Comparison of ENCODE assay signal across 8 cellular contexts in the genomic region with DNA sequence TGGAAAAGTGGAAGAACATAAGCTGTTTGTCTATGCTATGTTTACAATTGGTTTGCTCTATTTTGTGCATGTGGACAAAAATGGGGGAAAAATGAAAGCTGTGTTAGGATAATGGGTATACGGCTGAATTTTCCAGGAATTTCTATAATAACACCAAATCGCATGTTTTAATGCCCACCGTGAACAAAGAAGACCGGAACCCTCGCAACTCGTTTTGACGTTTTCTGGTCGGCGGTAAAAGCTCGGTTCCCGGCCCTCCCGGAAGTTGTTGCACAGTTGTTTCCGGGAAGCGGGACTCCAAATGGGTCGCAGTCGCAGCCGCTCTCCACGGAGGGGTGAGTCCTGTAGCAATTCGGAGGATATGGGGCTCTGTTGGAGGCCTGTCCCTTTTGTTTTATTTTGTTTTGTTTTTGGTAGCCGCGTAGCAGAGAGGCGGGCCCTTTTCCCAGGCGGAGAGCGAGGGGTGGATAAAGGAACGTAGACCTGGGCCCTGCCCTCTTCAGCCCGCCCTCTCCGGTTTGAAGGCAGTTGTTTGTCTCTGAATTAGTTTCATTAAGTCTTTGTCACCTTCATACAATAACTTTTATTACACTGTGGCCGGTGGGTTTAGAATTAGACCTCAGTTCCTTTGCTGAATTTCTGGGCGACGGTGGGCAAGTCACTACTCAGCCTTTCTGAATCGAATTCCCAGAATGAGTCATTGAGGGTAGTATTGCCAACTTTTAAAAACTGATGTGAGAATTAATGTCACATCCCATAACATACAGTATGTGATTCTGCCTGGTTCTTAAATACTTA. TPM values are rescaled to one million over a fixed set of nuclear protein-coding genes. Genes with fewer than 3 reads are reported as not detected.
DNase-seq lines count a peak whose midpoint lies in the region; ATAC-seq and TF ChIP-seq lines count a peak whose summit lies in the region.

A gene with protein sequence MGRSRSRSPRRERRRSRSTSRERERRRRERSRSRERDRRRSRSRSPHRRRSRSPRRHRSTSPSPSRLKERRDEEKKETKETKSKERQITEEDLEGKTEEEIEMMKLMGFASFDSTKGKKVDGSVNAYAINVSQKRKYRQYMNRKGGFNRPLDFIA (plus strand): TSS at position 273 of the 798 bp plus-strand sequence. CDS start 29 bp downstream, at position 302.

- H3K4me1 Mint-ChIP-seq in T-helper 17 cell (peaks cover 10% of the 10 kb centered on the region), type B pancreatic cell (ENCODE audit: unreplicated experiment) (peaks cover 8% of the 10 kb centered on the region)

- H3K27me3 Mint-ChIP-seq in T-helper 17 cell (no peaks in the 10 kb centered on the region), type B pancreatic cell (no peaks in the 10 kb centered on the region)

- intact Hi-C loops in heart right ventricle (cut with DNase I), result loop anchor here in 1 of 10 donors (2.0 kb wide), 1 partner anchor 21 kb away; a partner anchor contains a TSS

- H3K27ac Mint-ChIP-seq in T-helper 17 cell (peak within 1 kb of the TSS; percentile 97), type B pancreatic cell (peak within 1 kb of the TSS; percentile 96)

- H3K9me3 Mint-ChIP-seq in type B pancreatic cell, result no peaks in the 10 kb centered on the region

- H3K9me3 ChIP-seq in T-helper 17 cell (ENCODE audit: control insufficient read depth, low read length, poor library complexity, severe bottlenecking) (no peaks in the 10 kb centered on the region), heart right ventricle (peaks cover 0 to 7% (median 0%) of the 10 kb centered on the region in 11 donors)

- H3K36me3 ChIP-seq in H7 (replicated peaks; ENCODE audit: control insufficient read depth, insufficient read depth, low read length) (peaks cover 4% of the 10 kb centered on the region), heart right ventricle (peaks cover 0 to 38% (median 20%) of the 10 kb centered on the region in 9 donors)

- 0 to 1% methylated on average over 31 of the region's 31 CpGs for WGBS in heart right ventricle, 2 donors

- peaks cover 10% of the 10 kb centered on the region for H3K36me3 Mint-ChIP-seq in T-helper 17 cell (ENCODE audit: low read depth)
- H3K36me3 Mint-ChIP-seq in type B pancreatic cell, result peaks cover 16% of the 10 kb centered on the region

- H3K4me3 ChIP-seq in H7 (ENCODE audit: insufficient read depth, low read depth, low read length), result peak within 1 kb of the TSS; percentile 59
- H3K4me3 ChIP-seq in heart right ventricle, result peak within 1 kb of the TSS; percentile 54 to 97 (median 70)

- TF ChIP-seq CTCF in heart right ventricle (IDR thresholded peaks at IDR 0.05) (no peak), type B pancreatic cell (conservative IDR thresholded peaks at IDR 0.05) (no peak)

- H3K4me1 ChIP-seq in heart right ventricle, result peaks cover 3 to 31% (median 19%) of the 10 kb centered on the region in 9 donors

- ATAC-seq in T-helper 17 cell (peak; percentile 94), heart right ventricle (peak; percentile 86 to 95 (median 91))

- H3K4me3 Mint-ChIP-seq in T-helper 17 cell (peak within 1 kb of the TSS; percentile 98), type B pancreatic cell (peak within 1 kb of the TSS; percentile 100)

- peak within 1 kb of the TSS in 9 of 10 donors; percentile 71 to 95 (median 81) for H3K27ac ChIP-seq in heart right ventricle

- peak; percentile 85 for DNase-seq in DMS79 treated with DMSO at 0.1 percent for 48 hours (lab: John Stamatoyannopoulos, UW)
- peak; percentile 76 for DNase-seq in H7
- peak; percentile 52 for DNase-seq in NCI-H146 treated with DMSO at 0.1 percent for 48 hours (lab: John Stamatoyannopoulos, UW; ENCODE audit: unreplicated experiment)
- peak; percentile 57 to 71 (median 59) for DNase-seq in T-helper 17 cell
- peak; percentile 76 for DNase-seq in amniotic epithelial cell (ENCODE audit: low read depth)
- peak; percentile 72 to 85 for DNase-seq in heart right ventricle
- DNase-seq in pons (ENCODE audit: low spot score), result peak; percentile 74
- peak; percentile 82 for DNase-seq in type B pancreatic cell (ENCODE audit: extremely low spot score, unreplicated experiment)

- H3K27me3 ChIP-seq in H7 (ENCODE audit: control insufficient read depth, insufficient read depth, low read length) (no peaks in the 10 kb centered on the region), heart right ventricle (no peaks in the 10 kb centered on the region)

RNA-seq across cellular contexts. Expression of the gene that starts here (rescaled TPM):
- total RNA-seq in H7 (2014; rRNA removed; shearing (Covaris generic)), result 41.9 and 50.4 TPM in 2 replicates
- 10 to 100 TPM; 33.5 to 38.6 TPM for total RNA-seq in T-helper 17 cell
- 10 to 100 TPM; 47.0 to 68.4 (median 53.7) TPM for total RNA-seq in heart right ventricle
- 10 to 100 TPM; 34.5 to 56.7 TPM for polyA plus RNA-seq in heart right ventricle
- 35.3 and 43.1 TPM in 2 replicates for total RNA-seq in type B pancreatic cell (ENCODE audit: low replicate concordance)

Comparison
In these comparisons a context has a peak if more than half of its experiments do, and no peak if none do; other contexts are left out.
1. Peak in every context shown above with its lines: DNase-seq, ATAC-seq, H3K4me3 ChIP-seq and H3K27ac ChIP-seq.